8 cellular contexts compared by ENCODE assay signal in the genomic region with DNA sequence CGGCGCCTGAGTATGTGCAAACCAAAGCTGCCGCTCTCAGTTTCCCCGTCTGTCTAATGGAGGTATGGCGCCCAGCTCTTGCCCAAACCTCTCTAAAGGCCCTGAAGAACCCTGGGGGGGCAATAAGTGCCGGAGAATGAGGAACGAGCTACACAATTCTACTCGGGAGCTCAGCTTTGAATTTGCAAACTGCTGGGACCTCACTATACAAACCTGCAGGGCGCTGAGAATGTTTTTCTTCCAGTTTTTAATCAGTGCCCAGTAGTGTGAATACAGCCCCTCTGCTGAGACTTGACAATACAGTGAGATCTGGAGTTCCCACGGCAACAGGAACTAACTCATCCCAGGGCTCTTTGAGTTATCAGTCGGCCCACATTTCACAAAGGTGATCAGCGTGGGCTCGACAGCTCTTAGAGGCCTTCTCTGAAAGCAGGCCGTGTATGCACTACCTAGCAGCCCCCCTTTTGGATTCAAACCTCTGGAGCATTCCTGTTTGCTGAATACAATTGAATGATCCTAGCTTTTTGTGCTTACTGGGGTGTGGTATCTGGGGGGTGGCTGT. TPM values are rescaled to one million over a fixed set of nuclear protein-coding genes. Genes with fewer than 3 reads are reported as not detected.
DNase-seq lines count a peak whose midpoint lies in the region; ATAC-seq, FAIRE-seq and TF ChIP-seq lines count a peak whose summit lies in the region.

No MANE protein-coding gene starts in this region.

- 0 out of 2 replicates have a peak, but pooled peaks cover 4% of the 10 kb centered on the region for H4K20me1 ChIP-seq in DOHH2 (ENCODE audit: control insufficient read depth, insufficient read depth, low read depth, low read length)
- no peaks in the 10 kb centered on the region for H4K20me1 ChIP-seq in Karpas-422 (ENCODE audit: insufficient read depth, low read depth, low read length)
- peaks cover 19% of the 10 kb centered on the region for H4K20me1 ChIP-seq in astrocyte (ENCODE audit: insufficient read depth, low read length)

- no peaks in the 10 kb centered on the region for H3K27me3 Mint-ChIP-seq in astrocyte (ENCODE audit: low read depth, unreplicated experiment)

- H3K4me3 ChIP-seq in DOHH2 (ENCODE audit: low read length) (peak overlapping the region; percentile 78), Karpas-422 (ENCODE audit: low read length) (peak overlapping the region; percentile 87), astrocyte (ENCODE audit: insufficient read depth, low read depth, low read length) (peak overlapping the region; percentile 70), testis (peak overlapping the region; percentile 63 to 83)

- TF ChIP-seq CTCF in DOHH2 (IDR thresholded peaks at IDR 0.05; ENCODE audit: low read depth, low read length, poor library complexity, severe bottlenecking) = no peak
- no peak for TF ChIP-seq CTCF in astrocyte (IDR thresholded peaks at IDR 0.05; ENCODE audit: insufficient read depth, low read depth, low read length)
- no peak for TF ChIP-seq CTCF in testis (IDR thresholded peaks at IDR 0.05)

- H3K9me3 Mint-ChIP-seq in astrocyte (ENCODE audit: unreplicated experiment) = no peaks in the 10 kb centered on the region

- DNase-seq in Karpas-422 (no peak), astrocyte (ENCODE audit: low read depth) (no peak), testis (no peak), globus pallidus (ENCODE audit: low spot score) (no peak), G401 (ENCODE audit: low spot score) (no peak)

- H3K27me3 ChIP-seq in DOHH2 (ENCODE audit: control insufficient read depth, low read length) (no peaks in the 10 kb centered on the region), Karpas-422 (ENCODE audit: low read length) (no peaks in the 10 kb centered on the region), astrocyte (ENCODE audit: insufficient read depth, low read length) (no peaks in the 10 kb centered on the region), layer of hippocampus (ENCODE audit: control insufficient read depth, insufficient read depth, low read length) (no peaks in the 10 kb centered on the region), testis (no peaks in the 10 kb centered on the region)

- peaks cover 12% of the 10 kb centered on the region for H3K36me3 Mint-ChIP-seq in astrocyte (ENCODE audit: low read depth, unreplicated experiment)

- H3K4me1 Mint-ChIP-seq in astrocyte (ENCODE audit: low read depth, unreplicated experiment) = peaks cover 5% of the 10 kb centered on the region

- peak overlapping the region; percentile 89 for H3K4me3 Mint-ChIP-seq in astrocyte (ENCODE audit: unreplicated experiment)

- ATAC-seq in GM19397 (IDR thresholded peaks at IDR 0.05; ENCODE audit: unreplicated experiment) = no peak

- H3K9me2 ChIP-seq in DOHH2 (replicated peaks; ENCODE audit: control insufficient read depth, low read length) (no peaks in the 10 kb centered on the region), Karpas-422 (replicated peaks; ENCODE audit: insufficient read depth, low read length) (no peaks in the 10 kb centered on the region)

- H3K4me2 ChIP-seq in DOHH2 (ENCODE audit: low read length) (peak overlapping the region; percentile 59), Karpas-422 (ENCODE audit: low read depth, low read length, poor library complexity, severe bottlenecking) (peak overlapping the region; percentile 81), astrocyte (ENCODE audit: low read length) (peak overlapping the region; percentile 98)

- H3K9ac ChIP-seq in Karpas-422 (ENCODE audit: low read length) (peak overlapping the region; percentile 89), astrocyte (ENCODE audit: low read length) (peak overlapping the region; percentile 91)

- H2AFZ ChIP-seq in Karpas-422 (ENCODE audit: low read length) (0 out of 2 replicates have a peak overlapping the region, but pooled peaks have one; percentile 47), astrocyte (ENCODE audit: low read depth, low read length) (peak overlapping the region; percentile 59)

- no peaks in the 10 kb centered on the region for H3F3A ChIP-seq in DOHH2 (ENCODE audit: control insufficient read depth, insufficient read depth)

- no peak for TF ChIP-seq POLR2A in testis (IDR thresholded peaks at IDR 0.05)

- no peak for FAIRE-seq in astrocyte (lab: Jason Lieb, UNC)

- peaks cover 26% of the 10 kb centered on the region for H3K4me1 ChIP-seq in DOHH2 (ENCODE audit: control insufficient read depth, low read length)
- H3K4me1 ChIP-seq in Karpas-422 (ENCODE audit: low read length) = peaks cover 31% of the 10 kb centered on the region
- H3K4me1 ChIP-seq in astrocyte (ENCODE audit: insufficient read depth, low read length) = peaks cover 27% of the 10 kb centered on the region
- H3K4me1 ChIP-seq in testis = peaks cover 13% of the 10 kb centered on the region

- intact Hi-C loops in testis (cut with DNase I; ENCODE audit: low total_unique reads) = no loop called here

- H3K36me3 ChIP-seq in DOHH2 (ENCODE audit: control insufficient read depth, low read length) (peaks cover 53% of the 10 kb centered on the region), Karpas-422 (ENCODE audit: insufficient read depth, low read length) (peaks cover 17% of the 10 kb centered on the region; the same call in 1 of the 2 replicates), astrocyte (ENCODE audit: insufficient read depth, low read length) (peaks cover 9% of the 10 kb centered on the region), testis (ENCODE audit: low read depth, missing control alignments) (no peaks in the 10 kb centered on the region)

- H3K79me2 ChIP-seq in DOHH2 (ENCODE audit: control insufficient read depth, low read length) (peaks cover 35% of the 10 kb centered on the region), Karpas-422 (ENCODE audit: low read length) (peaks cover 36% of the 10 kb centered on the region), astrocyte (ENCODE audit: insufficient read depth, low read length) (peaks cover 34% of the 10 kb centered on the region)

- 6 to 7% methylated on average over 14 of the region's 14 CpGs for WGBS in testis, 2 donors

- H3K27ac Mint-ChIP-seq in astrocyte (ENCODE audit: unreplicated experiment) = peak overlapping the region; percentile 97

- in situ Hi-C loops in G401 (cut with HindIII; ENCODE audit: low sequenced_read_pairs) = no loop called here

- H3K9me3 ChIP-seq in DOHH2 (ENCODE audit: control insufficient read depth, insufficient read depth, low read length) (no peaks in the 10 kb centered on the region), Karpas-422 (ENCODE audit: low read length) (no peaks in the 10 kb centered on the region), astrocyte (ENCODE audit: insufficient read depth, low read depth, low read length) (no peaks in the 10 kb centered on the region), testis (no peaks in the 10 kb centered on the region)

- H3K27ac ChIP-seq in DOHH2 (ENCODE audit: low read depth, low read length) (peak overlapping the region; percentile 73), Karpas-422 (ENCODE audit: low read length) (peak overlapping the region; percentile 85), astrocyte (ENCODE audit: low read depth, low read length) (peak overlapping the region; percentile 62), layer of hippocampus (ENCODE audit: low read depth, low read length) (peak overlapping the region; percentile 91), testis (peak overlapping the region; percentile 72 to 94)

RNA-seq across cellular contexts. Expression of a gene that starts 41.7 kb away (rescaled TPM):
- 10.7 and 13.9 TPM in 2 replicates for total RNA-seq in Karpas-422 (2014; rRNA removed; shearing (Covaris generic); ENCODE audit: low replicate concordance)
- total RNA-seq in astrocyte (5.8 and 7.3 TPM in 2 replicates), testis (10 to 100 TPM; 15.6 to 18.9 TPM)
- 40.2 TPM for polyA plus RNA-seq in testis (ENCODE audit: insufficient read depth, low read depth, low replicate concordance)
- 17.7 and 23.1 TPM in 2 replicates for total RNA-seq in G401 (2014; rRNA removed; shearing (Covaris generic))

RNA-seq across cellular contexts. Expression of a gene that starts 41.9 kb away (rescaled TPM):
- 5.4 and 7.7 TPM in 2 replicates for total RNA-seq in Karpas-422 (2014; rRNA removed; shearing (Covaris generic); ENCODE audit: low replicate concordance)
- total RNA-seq in astrocyte = 2.5 and 4.8 TPM in 2 replicates
- 10 to 100 TPM; 17.4 to 29.7 TPM for total RNA-seq in testis
- polyA plus RNA-seq in testis (ENCODE audit: insufficient read depth, low read depth, low replicate concordance) = 42.9 TPM
- 2.2 TPM in 1 of 2 replicates, not detected in the other for total RNA-seq in G401 (2014; rRNA removed; shearing (Covaris generic))
